Comparison of ENCODE assay signal across 19 cellular contexts in genomic region chr6:130111031-130111430, GRCh38.
DNase-seq lines count a peak whose midpoint lies in the region; ATAC-seq and TF ChIP-seq lines count a peak whose summit lies in the region.
"Had no signal": no experiment of that assay in that cellular context is flagged by ENCODE, and none has a peak within 500 bp of the region (broad histone marks: within the 10 kb centered on the region; RNA-seq: fewer than 3 reads in every experiment).

No MANE protein-coding gene starts in this region.

- H3K4me2 ChIP-seq in IMR-90 (ENCODE audit: low read depth, low read length): no peak overlapping the region
- H3K4me2 ChIP-seq: BLaER1 had no signal

- H3K4me1 Mint-ChIP-seq in activated T-cell treated with anti-CD3 and anti-CD28 coated beads, Interleukin-2, amount 50 U/mL, for 4 hours (ENCODE audit: low read depth): peaks cover 34% of the 10 kb centered on the region

- H4K5ac ChIP-seq in IMR-90 (ENCODE audit: low read depth, low read length): no peak overlapping the region

- no peaks in the 10 kb centered on the region for H3K9me3 ChIP-seq in IMR-90 (ENCODE audit: control insufficient read depth, insufficient read depth, low read length)
- H3K9me3 ChIP-seq: HAP-1 had no signal

- peaks cover 3% of the 10 kb centered on the region for H3K9me3 Mint-ChIP-seq in activated T-cell treated with anti-CD3 and anti-CD28 coated beads, Interleukin-2, amount 50 U/mL, for 4 hours
- H3K9me3 Mint-ChIP-seq: CD8-positive, alpha-beta T cell had no signal

- no peaks in the 10 kb centered on the region for H4K20me1 ChIP-seq in IMR-90 (ENCODE audit: insufficient read depth, low read length)
- H4K20me1 ChIP-seq: BLaER1 had no signal

- H3K9ac ChIP-seq in IMR-90 (ENCODE audit: low read depth, low read length): no peak overlapping the region
- H3K9ac ChIP-seq: BLaER1, GM23248 had no signal

- H3K9me1 ChIP-seq in IMR-90 (ENCODE audit: insufficient read depth, low read length): peaks cover 3% of the 10 kb centered on the region; the same call in 1 of the 2 replicates

- H3K27ac ChIP-seq in IMR-90 (ENCODE audit: insufficient read depth, low read length) (no peak overlapping the region), brain microvascular endothelial cell (no peak overlapping the region)
- H3K27ac ChIP-seq: BLaER1, GM23248 had no signal

- H3K36me3 ChIP-seq in IMR-90 (ENCODE audit: control insufficient read depth, insufficient read depth, low read length) (peaks cover 4% of the 10 kb centered on the region; the same call in 1 of the 2 replicates), brain microvascular endothelial cell (replicated peaks) (no peaks in the 10 kb centered on the region)
- H3K36me3 ChIP-seq: HAP-1 had no signal

- no TSS peak for BruUV-seq in IMR-90 (replicated peaks; lab: Mats Ljungman, UMichigan)

- DNase-seq in EH (ENCODE audit: low read depth) (peak; percentile 4), IMR-90 (peak; percentile 4), brain microvascular endothelial cell (peak; percentile 7), fibroblast of pulmonary artery (ENCODE audit: low read depth) (peak; percentile 8), NCI-H69 (lab: John Stamatoyannopoulos, UW) (no peak), C1 segment of cervical spinal cord (lab: John Stamatoyannopoulos, UW) (no peak)
- no peak for DNase-seq in activated T-cell treated with anti-CD3 and anti-CD28 coated beads, Interleukin-2, amount 50 U/mL, for 4 hours
- DNase-seq: 8988T; Calu3; CD8-positive, alpha-beta T cell; DMS79 treated with DMSO at 0.1 percent for 48 hours; EL; GM23248; HFFc6 had no signal

- TF ChIP-seq RAD21 in IMR-90 (IDR thresholded peaks at IDR 0.05; ENCODE audit: low read length): no peak

- 83% methylated on average over 1 of the region's 1 CpG; no CpG with 5 or more reads in 1 of the 2 experiments for WGBS in IMR-90 (ENCODE audit: extremely low coverage in 2 of 2, insufficient read length in 1 of 2), 2 experiments

- H3K79me1 ChIP-seq in IMR-90 (ENCODE audit: low read depth in 1 of 2, low read length in 2 of 2): no peaks in the 10 kb centered on the region

- H3K4me3 ChIP-seq in IMR-90 (ENCODE audit: insufficient read depth, low read depth, low read length): no peak overlapping the region
- no peak overlapping the region for H3K4me3 ChIP-seq in brain microvascular endothelial cell (ENCODE audit: low read depth, low read length)
- no peak overlapping the region for H3K4me3 ChIP-seq in fibroblast of pulmonary artery (replicated peaks; ENCODE audit: low read depth, low read length)
- H3K4me3 ChIP-seq: BLaER1, GM12878, GM23248, HAP-1 had no signal

- POLR2A ChIA-PET in IMR-90 (lab: Charles Lee; ENCODE audit: unreplicated experiment): no interaction called here

- no peak overlapping the region for H3K23ac ChIP-seq in IMR-90 (ENCODE audit: low read depth, low read length)

- H4K91ac ChIP-seq in IMR-90 (ENCODE audit: insufficient read depth, low read depth, low read length): no peak overlapping the region

- TF ChIP-seq POLR2A in IMR-90 (IDR thresholded peaks at IDR 0.05; ENCODE audit: low read depth, low read length): no peak

- peaks cover 46% of the 10 kb centered on the region for H3K36me3 Mint-ChIP-seq in activated T-cell treated with anti-CD3 and anti-CD28 coated beads, Interleukin-2, amount 50 U/mL, for 4 hours (ENCODE audit: insufficient read depth)

- CTCF ChIA-PET in IMR-90 (lab: Yijun Ruan, JAX): no interaction called here

- in situ Hi-C loops in IMR-90 (cut with MboI; ENCODE audit: low sequenced_read_pairs) (no loop called here), brain microvascular endothelial cell (cut with HindIII; ENCODE audit: low pct_ligation_motif_present, low sequenced_read_pairs) (no loop called here)

- H3K4me3 Mint-ChIP-seq in activated T-cell treated with anti-CD3 and anti-CD28 coated beads, Interleukin-2, amount 50 U/mL, for 4 hours: no peak overlapping the region
- H3K4me3 Mint-ChIP-seq: CD8-positive, alpha-beta T cell; HFFc6 had no signal

- no peak overlapping the region for H4K8ac ChIP-seq in IMR-90 (ENCODE audit: low read depth in 2 of 2, low read length in 2 of 2)

- dilution Hi-C loops in IMR-90 (cut with HindIII; ENCODE audit: low sequenced_read_pairs, unreplicated experiment): no loop called here

- H3K27me3 ChIP-seq in IMR-90 (ENCODE audit: control insufficient read depth, insufficient read depth, low read length) (no peaks in the 10 kb centered on the region), brain microvascular endothelial cell (replicated peaks) (no peaks in the 10 kb centered on the region)
- H3K27me3 ChIP-seq: BLaER1 had no signal

- no peaks in the 10 kb centered on the region for H3K27me3 Mint-ChIP-seq in activated T-cell treated with anti-CD3 and anti-CD28 coated beads, Interleukin-2, amount 50 U/mL, for 4 hours (ENCODE audit: low read depth)
- H3K27me3 Mint-ChIP-seq: IgD-negative memory B cell had no signal

- H2BK20ac ChIP-seq in IMR-90 (ENCODE audit: low read depth, low read length): no peak overlapping the region

- no peak overlapping the region for H3K56ac ChIP-seq in IMR-90 (ENCODE audit: extremely low read depth, insufficient read depth, low read length)

- H3K18ac ChIP-seq in IMR-90 (ENCODE audit: low read depth, low read length): no peak overlapping the region

- H2BK120ac ChIP-seq in IMR-90 (ENCODE audit: low read depth, low read length): no peak overlapping the region

- no peaks in the 10 kb centered on the region for H3K4me1 ChIP-seq in IMR-90 (ENCODE audit: control insufficient read depth, insufficient read depth, low read length)
- H3K4me1 ChIP-seq: HAP-1 had no signal

- no peak overlapping the region for H2AFZ ChIP-seq in IMR-90 (replicated peaks; ENCODE audit: low read length, poor library complexity)
- H2AFZ ChIP-seq: GM23248 had no signal

- no peak overlapping the region for H3K14ac ChIP-seq in IMR-90 (replicated peaks; ENCODE audit: low read depth, low read length)

- no peak for TF ChIP-seq CTCF in IMR-90 (conservative IDR thresholded peaks at IDR 0.05; ENCODE audit: low read depth, low read length)
- no peak for TF ChIP-seq CTCF in brain microvascular endothelial cell (IDR thresholded peaks at IDR 0.05; ENCODE audit: low read depth, low read length, missing control alignments)
- no peak for TF ChIP-seq CTCF in fibroblast of pulmonary artery (IDR thresholded peaks at IDR 0.05; ENCODE audit: low read length, missing control alignments)

- intact Hi-C loops in IMR-90 (cut with micrococcal nuclease): no loop called here

- no peak overlapping the region for H2AK5ac ChIP-seq in IMR-90 (ENCODE audit: low read depth, low read length)

- no peak overlapping the region for H2AK9ac ChIP-seq in IMR-90 (replicated peaks; ENCODE audit: low read depth, low read length, poor library complexity)

- ATAC-seq in IMR-90 (ENCODE audit: low read depth) (no peak), HG02885 (IDR thresholded peaks at IDR 0.05; ENCODE audit: poor library complexity, unreplicated experiment) (no peak)
- no peak for ATAC-seq in activated T-cell treated with anti-CD3 and anti-CD28 coated beads, Interleukin-2, amount 50 U/mL, for 4 hours
- ATAC-seq: CD8-positive, alpha-beta T cell; GM12878 had no signal

- H2BK15ac ChIP-seq in IMR-90 (ENCODE audit: low read depth, low read length): no peak overlapping the region

- H3K4ac ChIP-seq in IMR-90 (ENCODE audit: low read depth, low read length): no peak overlapping the region

- no peak overlapping the region for H2BK5ac ChIP-seq in IMR-90 (ENCODE audit: low read depth, low read length, poor library complexity, severe bottlenecking)

TF ChIP-seq in IMR-90, 13 proteins besides CTCF, POLR2A, EP300 and RAD21:
- TF ChIP-seq CHD1 (IDR thresholded peaks at IDR 0.05; ENCODE audit: low read depth, low read length): no peak
- no peak for TF ChIP-seq RCOR1 (IDR thresholded peaks at IDR 0.05; ENCODE audit: insufficient replicate concordance, low read length)
- no peak for TF ChIP-seq CEBPB (IDR thresholded peaks at IDR 0.05; ENCODE audit: low read depth, low read length)
- no peak for TF ChIP-seq FOS (IDR thresholded peaks at IDR 0.05; ENCODE audit: low read depth, low read length)
- TF ChIP-seq MXI1 (IDR thresholded peaks at IDR 0.05; ENCODE audit: borderline replicate concordance, low read depth, low read length): no peak
- no peak for TF ChIP-seq ELK1 (IDR thresholded peaks at IDR 0.05; ENCODE audit: borderline replicate concordance, low read depth, low read length)
- no peak for TF ChIP-seq RFX5 (IDR thresholded peaks at IDR 0.05; ENCODE audit: low read depth, low read length)
- TF ChIP-seq NFE2L2 (IDR thresholded peaks at IDR 0.05; ENCODE audit: low read depth, low read length): no peak

Comparison
In these comparisons a context has a peak if more than half of its experiments do, and no peak if none do; other contexts are left out.
1. DNase-seq: peak in EH (single experiment), IMR-90 (single experiment), brain microvascular endothelial cell (single experiment) and fibroblast of pulmonary artery (single experiment); none in NCI-H69 (single experiment), C1 segment of cervical spinal cord (0 of 14) and activated T-cell treated with anti-CD3 and anti-CD28 coated beads, Interleukin-2, amount 50 U/mL, for 4 hours (single experiment).